Comparison of ENCODE assay signal across 1 cellular context in the genomic region with DNA sequence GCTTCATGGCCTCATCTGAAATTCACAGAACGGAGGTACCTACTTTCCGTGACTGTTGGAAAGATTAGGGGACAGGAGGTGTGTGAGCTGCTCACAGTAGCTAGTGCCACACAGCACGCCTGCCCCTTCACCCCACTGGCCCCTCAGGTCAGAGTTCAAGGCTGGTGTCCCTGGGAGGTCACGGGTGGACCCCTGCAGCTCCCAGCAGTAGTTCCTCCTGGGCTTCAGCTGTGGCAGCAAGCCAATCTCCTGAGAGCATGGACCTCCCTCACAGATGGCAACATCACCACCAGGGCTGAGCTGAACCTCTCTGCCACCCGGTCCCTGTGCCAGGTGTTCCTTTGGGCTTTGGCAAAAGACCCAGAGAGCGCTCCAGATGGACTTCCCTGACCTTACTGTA.
TF ChIP-seq lines count a peak whose summit lies in the region.

No MANE protein-coding gene starts in this region.

TF ChIP-seq in GM12878, 131 proteins besides CTCF, POLR2A, EP300 and RAD21:
- TF ChIP-seq CHD2 (IDR thresholded peaks at IDR 0.05; ENCODE audit: borderline replicate concordance, low read depth, low read length) (no peak), MTA3 (IDR thresholded peaks at IDR 0.05; ENCODE audit: borderline replicate concordance, low read length) (no peak)
